ENCODE assay signal across 12 cellular contexts in the genomic region with DNA sequence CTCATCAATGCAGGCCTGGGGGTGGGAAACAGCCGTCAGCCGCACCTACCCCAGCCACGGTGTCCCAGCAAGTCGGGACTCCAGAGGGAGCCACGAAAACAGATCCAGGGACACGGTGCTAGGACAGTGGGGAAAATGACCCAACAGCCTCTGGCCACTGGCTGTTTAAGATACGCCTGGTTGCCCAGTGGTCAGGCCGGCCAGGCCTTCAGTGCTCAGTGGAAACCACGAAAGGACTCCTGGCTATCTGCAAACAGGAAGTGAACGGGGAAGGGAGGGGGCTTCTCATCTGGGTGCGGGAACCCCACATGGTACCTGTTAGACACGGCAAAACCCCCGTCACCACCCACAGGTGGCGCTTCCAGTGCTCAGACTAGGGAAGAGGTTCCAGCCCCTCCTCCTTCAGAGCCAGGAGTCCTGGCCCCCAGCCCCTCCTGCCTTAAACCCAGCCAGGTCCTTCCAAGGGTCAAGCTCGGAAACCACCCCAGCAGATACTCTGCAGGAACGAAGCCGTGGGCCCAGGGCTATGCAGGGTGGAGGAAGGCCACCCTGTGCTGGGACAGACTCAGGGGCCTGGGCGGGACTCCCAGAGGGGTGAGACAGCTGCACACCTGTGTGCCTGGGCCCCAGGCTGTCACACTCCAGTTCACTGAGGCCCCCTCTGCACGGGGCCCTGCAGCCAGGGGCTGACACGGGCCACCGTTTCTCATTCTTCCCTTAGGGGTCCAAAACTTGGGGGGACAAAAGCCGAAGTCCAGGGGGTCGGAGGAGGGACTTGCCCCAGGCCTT. TPM values are rescaled to one million over a fixed set of nuclear protein-coding genes. Genes with fewer than 3 reads are reported as not detected.
A peak's percentile ranks its signal among the peaks of the same experiment; 100 is the strongest.
DNase-seq lines count a peak whose midpoint lies in the region; TF ChIP-seq lines count a peak whose summit lies in the region.
"Had no signal": no experiment of that assay in that cellular context is flagged by ENCODE, and none has a peak within 500 bp of the region (broad histone marks: within the 10 kb centered on the region; RNA-seq: fewer than 3 reads in every experiment).

No MANE protein-coding gene starts in this region.

- H3K9ac ChIP-seq in iPS-20b (ENCODE audit: low read depth, low read length), result peak overlapping the region; percentile 51; the same call in 1 of the 2 replicates

- H3K4me3 ChIP-seq in ascending aorta (peak overlapping the region in 1 of 2 donors; percentile 39), iPS-20b (ENCODE audit: low read length) (no peak overlapping the region), skin epidermis (no peak overlapping the region)

- in situ Hi-C loops in GM13976 (cut with MboI; ENCODE audit: low sequenced_read_pairs, unreplicated experiment), result no loop called here

- peaks cover 13 to 30% of the 10 kb centered on the region in 2 donors for H3K4me1 ChIP-seq in ascending aorta
- peaks cover 3% of the 10 kb centered on the region; the same call in 1 of the 2 replicates for H3K4me1 ChIP-seq in iPS-20b (ENCODE audit: insufficient read depth, low read length)

- intact Hi-C loops in ascending aorta (cut with DNase I), result loop anchor here (1.0 to 10.0 kb wide), 6 partner anchors 24 to 1248 kb away; a partner anchor contains a TSS

- H3K36me3 ChIP-seq in ascending aorta (peaks cover 8 to 21% of the 10 kb centered on the region in 2 donors), iPS-20b (ENCODE audit: insufficient read depth, low read depth, low read length) (peaks cover 7% of the 10 kb centered on the region; the same call in 1 of the 2 replicates)

- H3K27ac ChIP-seq in ascending aorta (peak overlapping the region; percentile 79 to 87), iPS-20b (ENCODE audit: low read length) (no peak overlapping the region), skin epidermis (peak overlapping the region in 14 of 21 experiments; percentile 2 to 92 (median 70))

- H3K9me3 ChIP-seq in ascending aorta (no peaks in the 10 kb centered on the region), iPS-20b (ENCODE audit: insufficient read depth, low read depth, low read length) (no peaks in the 10 kb centered on the region)

- TF ChIP-seq CTCF in GM13976 (IDR thresholded peaks at IDR 0.05; ENCODE audit: borderline replicate concordance, control extremely low read depth, extremely low read depth, insufficient read depth, missing control alignments) (no peak), ascending aorta (IDR thresholded peaks at IDR 0.05) (no peak)

- TF ChIP-seq POLR2A in erythroblast (IDR thresholded peaks at IDR 0.05; ENCODE audit: low read length), result no peak

- H3K27me3 ChIP-seq in ascending aorta, result no peaks in the 10 kb centered on the region
- H3K27me3 ChIP-seq in iPS-20b (ENCODE audit: insufficient read depth, low read length), result no peaks in the 10 kb centered on the region

- DNase-seq in GM13976 (ENCODE audit: low spot score) (peak; percentile 72), ascending aorta (ENCODE audit: low spot score in 2 of 2) (no peak), RKO (ENCODE audit: low spot score) (no peak), erythroblast (lab: John Stamatoyannopoulos, UW) (no peak), SW 1271 (lab: John Stamatoyannopoulos, UW) (no peak)
- DNase-seq in stimulated activated CD4-positive, alpha-beta T cell treated with anti-CD3 and anti-CD28 coated beads, Interleukin-4, amount 100 ng/mL, for 4 hours, result no peak
- DNase-seq: KBM-7; stimulated activated naive CD8-positive, alpha-beta T cell treated with anti-CD3 and anti-CD28 coated beads, Interleukin-15, amount 100 ng/mL, for 72 hours had no signal

RNA-seq across cellular contexts. Expression of a gene that starts 4.5 kb away (rescaled TPM):
- 219 TPM for total RNA-seq in ascending aorta

RNA-seq across cellular contexts. Expression of a gene that starts 36.0 kb away (rescaled TPM):
- not detected for total RNA-seq in ascending aorta

RNA-seq across cellular contexts. Expression of a gene that starts 37.3 kb away (rescaled TPM):
- total RNA-seq in ascending aorta, result not detected

RNA-seq across cellular contexts. Expression of a gene that starts 44.6 kb away (rescaled TPM):
- not detected for total RNA-seq in ascending aorta
- total RNA-seq: dermis microvascular lymphatic vessel endothelial cell, H4 had no signal

RNA-seq across cellular contexts. Expression of a gene that starts 50.0 kb away (rescaled TPM):
- 12.1 TPM for total RNA-seq in ascending aorta
